1 cellular context compared by ENCODE assay signal in genomic region chr17:42017866-42018200, GRCh38.
TF ChIP-seq lines count a peak whose summit lies in the region.

No MANE protein-coding gene starts in this region.

TF ChIP-seq in GM12878, 131 proteins besides CTCF, POLR2A, EP300 and RAD21:
- 0 out of 2 replicates have a peak, but pooled peaks have one; percentile 23 for TF ChIP-seq SMARCA5 (IDR thresholded peaks at IDR 0.05)
- no peak for TF ChIP-seq KLF5 (IDR thresholded peaks at IDR 0.05; ENCODE audit: partially characterized antibody)
- 0 out of 4 replicates have a peak, but pooled peaks of 1 of the 2 experiments have one; percentile 5 for TF ChIP-seq IKZF2 (IDR thresholded peaks at IDR 0.05)
- TF ChIP-seq TCF7 (IDR thresholded peaks at IDR 0.05; ENCODE audit: borderline replicate concordance): no peak
- TF ChIP-seq CEBPB (IDR thresholded peaks at IDR 0.05; ENCODE audit: borderline replicate concordance in 1 of 2, low read depth in 2 of 2, low read length in 2 of 2): no peak
